16 cellular contexts compared by ENCODE assay signal in the genomic region with DNA sequence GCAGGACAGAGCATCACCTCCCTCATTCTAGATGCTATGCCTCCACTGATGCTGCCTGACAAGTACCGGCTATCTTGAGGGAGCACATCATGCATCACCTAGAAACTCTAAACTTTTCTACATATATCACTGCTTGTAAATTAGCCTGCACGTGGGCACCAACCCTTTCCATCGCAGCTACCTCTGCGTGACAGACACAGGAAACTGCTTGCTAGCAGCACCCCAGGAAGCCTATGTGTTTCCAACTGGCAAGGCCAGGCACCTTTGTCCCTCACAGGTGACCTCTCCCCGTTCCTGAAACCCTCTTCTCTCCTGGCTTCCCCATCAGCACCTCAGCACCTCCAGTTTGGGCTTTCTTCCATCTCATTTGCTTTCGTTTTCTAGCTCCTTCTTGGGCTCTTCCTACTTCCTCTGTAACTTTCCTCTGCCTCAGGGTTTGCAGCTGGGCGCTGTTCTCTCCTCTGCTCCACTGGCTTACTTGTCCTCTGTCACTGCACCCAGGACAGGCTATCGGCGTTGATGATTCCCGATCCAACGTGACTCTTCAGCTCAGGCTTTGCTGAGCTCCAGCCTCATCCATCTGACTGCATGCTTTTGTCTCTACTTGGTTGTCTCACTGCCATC.
A peak's percentile ranks its signal among the peaks of the same experiment; 100 is the strongest.
DNase-seq lines count a peak whose midpoint lies in the region; ATAC-seq and TF ChIP-seq lines count a peak whose summit lies in the region.
"Had no signal": no experiment of that assay in that cellular context is flagged by ENCODE, and none has a peak within 500 bp of the region (broad histone marks: within the 10 kb centered on the region; RNA-seq: fewer than 3 reads in every experiment).

No MANE protein-coding gene starts in this region.

- H4K20me1 ChIP-seq in GM23338 (replicated peaks; ENCODE audit: insufficient read depth) = no peaks in the 10 kb centered on the region

- no peaks in the 10 kb centered on the region; the same call in 1 of the 2 replicates for H3K9me2 ChIP-seq in GM23338 (ENCODE audit: insufficient read depth)

- H2AFZ ChIP-seq in GM23338 = peak overlapping the region; percentile 64; the same call in 1 of the 2 replicates

- TF ChIP-seq CTCF in CD14-positive monocyte (IDR thresholded peaks at IDR 0.05) = no peak
- no peak for TF ChIP-seq CTCF in GM23338 (conservative IDR thresholded peaks at IDR 0.05; ENCODE audit: low read depth in 2 of 2)

- no peak overlapping the region for H3K27ac ChIP-seq in GM23338 (ENCODE audit: low read depth)
- H3K27ac ChIP-seq: gastroesophageal sphincter, testis, VCaP had no signal

- H3K27ac Mint-ChIP-seq in CD14-positive monocyte (peak overlapping the region in 2 of 7 donors; percentile 10 to 29), GM23338 (no peak overlapping the region), naive B cell (peak overlapping the region in 1 of 6 donors; percentile 10)
- no peak overlapping the region for H3K27ac Mint-ChIP-seq in T-helper 2 cell treated with Interferon-gamma antibody and Interleukin-4, amounts not matched to agents 5 μg/mL and 100 μg/mL, for 36 hours
- H3K27ac Mint-ChIP-seq: progenitor cell of endocrine pancreas had no signal

- peaks cover 0 to 2% (median 2%) of the 10 kb centered on the region in 3 donors for H3K27me3 Mint-ChIP-seq in CD14-positive monocyte (ENCODE audit: low read depth in 3 of 3)
- H3K27me3 Mint-ChIP-seq in GM23338 (ENCODE audit: insufficient read depth, low read depth, poor library complexity) = peaks cover 7% of the 10 kb centered on the region
- peaks cover 8% of the 10 kb centered on the region for H3K27me3 Mint-ChIP-seq in T-helper 2 cell treated with Interferon-gamma antibody and Interleukin-4, amounts not matched to agents 5 μg/mL and 100 μg/mL, for 36 hours (ENCODE audit: low read depth)
- H3K27me3 Mint-ChIP-seq in naive B cell = peaks cover 6 to 20% (median 18%) of the 10 kb centered on the region in 3 donors

- ATAC-seq in GM23338 (peak; percentile 39; the same call in 2 of the 3 replicates), naive B cell (ENCODE audit: low read depth in 2 of 2) (no peak)
- ATAC-seq: gastroesophageal sphincter had no signal

- H3K4me2 ChIP-seq in GM23338 = peak overlapping the region; percentile 6; the same call in 1 of the 2 replicates

- no peak for DNase-seq in CD14-positive monocyte (ENCODE audit: low spot score)
- DNase-seq in GM23338 (ENCODE audit: low spot score) = no peak
- DNase-seq in T-helper 2 cell treated with Interferon-gamma antibody and Interleukin-4, amounts not matched to agents 5 μg/mL and 100 μg/mL, for 36 hours (ENCODE audit: low spot score) = no peak
- DNase-seq in naive B cell = no peak
- no peak for DNase-seq in central memory CD4-positive, alpha-beta T cell
- no peak for DNase-seq in activated CD4-positive, CD25-positive, alpha-beta regulatory T cell (lab: John Stamatoyannopoulos, UW)
- DNase-seq in stimulated activated CD4-positive, alpha-beta T cell treated with anti-CD3 and anti-CD28 coated beads, Interleukin-1b, Interleukin-23, amount 100 ng/mL, for 48 hours = no peak
- DNase-seq: CD4-positive, CD25-positive, alpha-beta regulatory T cell; EL; NCI-H2081 treated with DMSO at 0.1 percent for 48 hours; NCI-H774; stimulated activated CD4-positive, alpha-beta T cell treated with anti-CD3 and anti-CD28 coated beads, Interleukin-12 subunit alpha, Interleukin-12 subunit beta, amount 100 ng/mL, for 4 hours; testis had no signal

- H3F3A ChIP-seq in GM23338 (replicated peaks; ENCODE audit: low read depth) = no peaks in the 10 kb centered on the region

- no peak overlapping the region for H3K4me3 ChIP-seq in GM23338
- H3K4me3 ChIP-seq: testis had no signal

- H3K4me1 ChIP-seq in GM23338 (ENCODE audit: insufficient read depth) = peaks cover 16% of the 10 kb centered on the region
- H3K4me1 ChIP-seq: gastroesophageal sphincter, testis had no signal

- intact Hi-C loops in CD14-positive monocyte (cut with micrococcal nuclease) = no loop called here

- H3K9me3 Mint-ChIP-seq in CD14-positive monocyte = peaks cover 0 to 13% (median 2%) of the 10 kb centered on the region in 7 donors
- peaks cover 6% of the 10 kb centered on the region; the same call in 2 of the 3 replicates for H3K9me3 Mint-ChIP-seq in GM23338
- no peaks in the 10 kb centered on the region for H3K9me3 Mint-ChIP-seq in T-helper 2 cell treated with Interferon-gamma antibody and Interleukin-4, amounts not matched to agents 5 μg/mL and 100 μg/mL, for 36 hours
- peaks cover 0 to 9% (median 1%) of the 10 kb centered on the region in 7 donors for H3K9me3 Mint-ChIP-seq in naive B cell

- H3K36me3 ChIP-seq in GM23338 (ENCODE audit: insufficient read depth) = no peaks in the 10 kb centered on the region
- H3K36me3 ChIP-seq: gastroesophageal sphincter had no signal

- H3K4me1 Mint-ChIP-seq in CD14-positive monocyte = peaks cover 11% of the 10 kb centered on the region
- peaks cover 18% of the 10 kb centered on the region for H3K4me1 Mint-ChIP-seq in GM23338
- H3K4me1 Mint-ChIP-seq in T-helper 2 cell treated with Interferon-gamma antibody and Interleukin-4, amounts not matched to agents 5 μg/mL and 100 μg/mL, for 36 hours (ENCODE audit: low read depth) = peaks cover 2% of the 10 kb centered on the region
- peaks cover 6 to 9% (median 9%) of the 10 kb centered on the region in 3 donors for H3K4me1 Mint-ChIP-seq in naive B cell

- no peaks in the 10 kb centered on the region for H3K27me3 ChIP-seq in GM23338 (ENCODE audit: insufficient read depth)
- H3K27me3 ChIP-seq: testis had no signal

- H3K36me3 Mint-ChIP-seq in CD14-positive monocyte (no peaks in the 10 kb centered on the region), GM23338 (ENCODE audit: low read depth) (no peaks in the 10 kb centered on the region), naive B cell (peaks cover 0 to 7% of the 10 kb centered on the region in 2 donors)
- no peaks in the 10 kb centered on the region for H3K36me3 Mint-ChIP-seq in T-helper 2 cell treated with Interferon-gamma antibody and Interleukin-4, amounts not matched to agents 5 μg/mL and 100 μg/mL, for 36 hours (ENCODE audit: low read depth)
- H3K36me3 Mint-ChIP-seq: CD4-positive, CD25-positive, alpha-beta regulatory T cell had no signal

- H3K79me2 ChIP-seq in GM23338 (replicated peaks; ENCODE audit: insufficient read depth) = no peaks in the 10 kb centered on the region

- H3K4me3 Mint-ChIP-seq in CD14-positive monocyte (peak overlapping the region; percentile 68 to 92), GM23338 (no peak overlapping the region), naive B cell (peak overlapping the region in 5 of 8 donors; percentile 13 to 62 (median 26))
- peak overlapping the region; percentile 56 for H3K4me3 Mint-ChIP-seq in T-helper 2 cell treated with Interferon-gamma antibody and Interleukin-4, amounts not matched to agents 5 μg/mL and 100 μg/mL, for 36 hours

TF ChIP-seq in GM23338, 12 proteins besides CTCF, POLR2A, EP300 and RAD21 (continues in another document):
- no peak for TF ChIP-seq JUNB (IDR thresholded peaks at IDR 0.05; ENCODE audit: unreplicated experiment)
- TF ChIP-seq CREB1 (CRISPR knock-in tag; IDR thresholded peaks at IDR 0.05; ENCODE audit: low read depth) = no peak
- no peak for TF ChIP-seq ZNF331 (CRISPR knock-in tag; IDR thresholded peaks at IDR 0.05; ENCODE audit: low read depth)
- TF ChIP-seq, protein P1, sequence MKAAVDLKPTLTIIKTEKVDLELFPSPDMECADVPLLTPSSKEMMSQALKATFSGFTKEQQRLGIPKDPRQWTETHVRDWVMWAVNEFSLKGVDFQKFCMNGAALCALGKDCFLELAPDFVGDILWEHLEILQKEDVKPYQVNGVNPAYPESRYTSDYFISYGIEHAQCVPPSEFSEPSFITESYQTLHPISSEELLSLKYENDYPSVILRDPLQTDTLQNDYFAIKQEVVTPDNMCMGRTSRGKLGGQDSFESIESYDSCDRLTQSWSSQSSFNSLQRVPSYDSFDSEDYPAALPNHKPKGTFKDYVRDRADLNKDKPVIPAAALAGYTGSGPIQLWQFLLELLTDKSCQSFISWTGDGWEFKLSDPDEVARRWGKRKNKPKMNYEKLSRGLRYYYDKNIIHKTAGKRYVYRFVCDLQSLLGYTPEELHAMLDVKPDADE (IDR thresholded peaks at IDR 0.05) = no peak
- TF ChIP-seq NANOG (IDR thresholded peaks at IDR 0.05; ENCODE audit: borderline replicate concordance) = no peak
